In the genomic region with DNA sequence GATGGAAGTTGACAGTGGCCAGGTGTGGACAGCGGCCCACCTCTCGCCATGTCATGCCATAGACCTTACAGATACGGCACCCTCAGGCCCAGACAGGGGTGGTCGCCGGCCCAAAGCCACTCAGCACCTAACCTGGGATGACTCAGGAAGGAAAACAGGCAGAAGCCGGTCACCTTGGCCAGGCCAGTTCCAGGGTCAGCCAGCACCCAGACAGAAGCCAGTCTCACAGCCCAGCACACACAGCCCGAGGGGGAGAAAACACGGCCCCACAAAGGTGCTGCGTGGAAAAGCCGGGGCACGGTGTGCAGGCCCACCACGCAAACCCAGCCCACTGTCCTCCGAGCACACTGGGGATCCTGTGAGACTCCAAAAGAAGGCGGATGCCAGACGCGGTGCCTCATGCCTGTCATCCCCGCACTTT, we compare ENCODE assay signal across 22 cellular contexts.
DNase-seq lines count a peak whose midpoint lies in the region; ATAC-seq and TF ChIP-seq lines count a peak whose summit lies in the region.
"Had no signal": no experiment of that assay in that cellular context is flagged by ENCODE, and none has a peak within 500 bp of the region (broad histone marks: within the 10 kb centered on the region; RNA-seq: fewer than 3 reads in every experiment).

No MANE protein-coding gene starts in this region.

- no peak overlapping the region for H3K4me3 Mint-ChIP-seq in WTC11
- no peak overlapping the region for H3K4me3 Mint-ChIP-seq in stimulated activated effector memory CD8-positive, alpha-beta T cell treated with anti-CD3 and anti-CD28 coated beads, Interleukin-12 subunit alpha, Interleukin-12 subunit beta, amount 100 ng/mL, for 72 hours
- H3K4me3 Mint-ChIP-seq: CD14-positive monocyte; CD8-positive, alpha-beta memory T cell had no signal

- H3K27me3 Mint-ChIP-seq in WTC11 (ENCODE audit: low read depth) = no peaks in the 10 kb centered on the region
- H3K27me3 Mint-ChIP-seq: CD8-positive, alpha-beta memory T cell had no signal

- no peaks in the 10 kb centered on the region for H3K36me3 Mint-ChIP-seq in WTC11
- H3K36me3 Mint-ChIP-seq in stimulated activated effector memory CD8-positive, alpha-beta T cell treated with anti-CD3 and anti-CD28 coated beads, Interleukin-12 subunit alpha, Interleukin-12 subunit beta, amount 100 ng/mL, for 72 hours = peaks cover 2% of the 10 kb centered on the region
- H3K36me3 Mint-ChIP-seq: CD14-positive monocyte; CD8-positive, alpha-beta memory T cell had no signal

- no peaks in the 10 kb centered on the region for H3K27me3 ChIP-seq in upper lobe of right lung
- H3K27me3 ChIP-seq: BE2C had no signal

- no peak overlapping the region for H3K27ac ChIP-seq in upper lobe of right lung
- H3K27ac ChIP-seq: SK-N-MC had no signal

- TF ChIP-seq CTCF in WTC11 (IDR thresholded peaks at IDR 0.05) (no peak), mucosa of descending colon (IDR thresholded peaks at IDR 0.05) (no peak), upper lobe of right lung (IDR thresholded peaks at IDR 0.05) (no peak)

- H3K27ac Mint-ChIP-seq in WTC11 = peak overlapping the region; percentile 57; the same call in 1 of the 2 replicates
- H3K27ac Mint-ChIP-seq in stimulated activated effector memory CD8-positive, alpha-beta T cell treated with anti-CD3 and anti-CD28 coated beads, Interleukin-12 subunit alpha, Interleukin-12 subunit beta, amount 100 ng/mL, for 72 hours = no peak overlapping the region

- CTCF ChIA-PET in WTC11 (lab: Charles Lee) = interaction anchor here (1.0 kb wide), 1 partner anchor 34 kb away, joined by 4 read pairs; no protein-coding TSS in a partner anchor

- H3K4me1 ChIP-seq in mucosa of descending colon (ENCODE audit: low read depth) (no peaks in the 10 kb centered on the region), upper lobe of right lung (no peaks in the 10 kb centered on the region)
- H3K4me1 ChIP-seq: BE2C, HAP-1 had no signal

- H3K36me3 ChIP-seq in mucosa of descending colon (ENCODE audit: low read depth) (no peaks in the 10 kb centered on the region), upper lobe of right lung (no peaks in the 10 kb centered on the region)
- H3K36me3 ChIP-seq: BE2C, HAP-1 had no signal

- intact Hi-C loops in mucosa of descending colon (cut with DNase I, micrococcal nuclease) (no loop called here), upper lobe of right lung (cut with DNase I) (no loop called here)

- ATAC-seq in WTC11 (no peak), mucosa of descending colon (no peak), upper lobe of right lung (peak; percentile 8), HG02642 (IDR thresholded peaks at IDR 0.05; ENCODE audit: poor library complexity, unreplicated experiment) (no peak)
- no peak for ATAC-seq in stimulated activated effector memory CD8-positive, alpha-beta T cell treated with anti-CD3 and anti-CD28 coated beads, Interleukin-12 subunit alpha, Interleukin-12 subunit beta, amount 100 ng/mL, for 72 hours

- H3K4me1 Mint-ChIP-seq in WTC11 = no peaks in the 10 kb centered on the region
- H3K4me1 Mint-ChIP-seq in stimulated activated effector memory CD8-positive, alpha-beta T cell treated with anti-CD3 and anti-CD28 coated beads, Interleukin-12 subunit alpha, Interleukin-12 subunit beta, amount 100 ng/mL, for 72 hours = peaks cover under 1% of the 10 kb centered on the region
- H3K4me1 Mint-ChIP-seq: CD14-positive monocyte had no signal

- no peaks in the 10 kb centered on the region for H3K9me3 ChIP-seq in mucosa of descending colon
- no peaks in the 10 kb centered on the region for H3K9me3 ChIP-seq in upper lobe of right lung
- H3K9me3 ChIP-seq: BE2C had no signal

- POLR2A ChIA-PET in WTC11 (lab: Charles Lee) = no interaction called here

- H3K9me3 Mint-ChIP-seq in WTC11 = no peaks in the 10 kb centered on the region
- no peaks in the 10 kb centered on the region for H3K9me3 Mint-ChIP-seq in stimulated activated effector memory CD8-positive, alpha-beta T cell treated with anti-CD3 and anti-CD28 coated beads, Interleukin-12 subunit alpha, Interleukin-12 subunit beta, amount 100 ng/mL, for 72 hours
- H3K9me3 Mint-ChIP-seq: CD8-positive, alpha-beta memory T cell had no signal

- DNase-seq in activated effector memory CD4-positive, alpha-beta T cell treated with anti-CD3 and anti-CD28 coated beads, Interleukin-2, amount 50 U/mL, for 16 hours = peak; percentile 50
- no peak for DNase-seq in activated effector memory CD4-positive, alpha-beta T cell treated with Interleukin-2 at 50 U/mL for 16 hours
- DNase-seq in WTC11 (ENCODE audit: low spot score) = no peak
- peak in 2 of 3 donors; percentile 14 to 39 for DNase-seq in mucosa of descending colon
- peak; percentile 53 for DNase-seq in upper lobe of right lung
- DNase-seq in anterior cingulate cortex (lab: John Stamatoyannopoulos, UW) = no peak
- no peak for DNase-seq in stimulated activated effector memory CD8-positive, alpha-beta T cell treated with anti-CD3 and anti-CD28 coated beads, Interleukin-12 subunit alpha, Interleukin-12 subunit beta, amount 100 ng/mL, for 72 hours (ENCODE audit: low spot score in 2 of 2)
- DNase-seq: 8988T; ACHN; BE2C; CD8-positive, alpha-beta memory T cell; NCI-H1048; NCI-H1417; NCI-H1694; NCI-H2029 treated with DMSO at 0.1 percent for 48 hours; NCI-H2227 treated with DMSO at 0.1 percent for 48 hours; NCI-H526 treated with DMSO at 0.1 percent for 48 hours; SIG-M5 had no signal

- no peak overlapping the region for H3K4me3 ChIP-seq in mucosa of descending colon
- no peak overlapping the region for H3K4me3 ChIP-seq in upper lobe of right lung
- H3K4me3 ChIP-seq: HAP-1, SK-N-MC had no signal

TF ChIP-seq in WTC11, 78 proteins besides CTCF, POLR2A, EP300 and RAD21:
- TF ChIP-seq, protein P1, sequence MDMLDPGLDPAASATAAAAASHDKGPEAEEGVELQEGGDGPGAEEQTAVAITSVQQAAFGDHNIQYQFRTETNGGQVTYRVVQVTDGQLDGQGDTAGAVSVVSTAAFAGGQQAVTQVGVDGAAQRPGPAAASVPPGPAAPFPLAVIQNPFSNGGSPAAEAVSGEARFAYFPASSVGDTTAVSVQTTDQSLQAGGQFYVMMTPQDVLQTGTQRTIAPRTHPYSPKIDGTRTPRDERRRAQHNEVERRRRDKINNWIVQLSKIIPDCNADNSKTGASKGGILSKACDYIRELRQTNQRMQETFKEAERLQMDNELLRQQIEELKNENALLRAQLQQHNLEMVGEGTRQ (CRISPR knock-in tag; IDR thresholded peaks at IDR 0.05) = no peak
- no peak for TF ChIP-seq NR3C1 (CRISPR knock-in tag; conservative IDR thresholded peaks at IDR 0.05; ENCODE audit: low read depth)
- TF ChIP-seq, protein P2, sequence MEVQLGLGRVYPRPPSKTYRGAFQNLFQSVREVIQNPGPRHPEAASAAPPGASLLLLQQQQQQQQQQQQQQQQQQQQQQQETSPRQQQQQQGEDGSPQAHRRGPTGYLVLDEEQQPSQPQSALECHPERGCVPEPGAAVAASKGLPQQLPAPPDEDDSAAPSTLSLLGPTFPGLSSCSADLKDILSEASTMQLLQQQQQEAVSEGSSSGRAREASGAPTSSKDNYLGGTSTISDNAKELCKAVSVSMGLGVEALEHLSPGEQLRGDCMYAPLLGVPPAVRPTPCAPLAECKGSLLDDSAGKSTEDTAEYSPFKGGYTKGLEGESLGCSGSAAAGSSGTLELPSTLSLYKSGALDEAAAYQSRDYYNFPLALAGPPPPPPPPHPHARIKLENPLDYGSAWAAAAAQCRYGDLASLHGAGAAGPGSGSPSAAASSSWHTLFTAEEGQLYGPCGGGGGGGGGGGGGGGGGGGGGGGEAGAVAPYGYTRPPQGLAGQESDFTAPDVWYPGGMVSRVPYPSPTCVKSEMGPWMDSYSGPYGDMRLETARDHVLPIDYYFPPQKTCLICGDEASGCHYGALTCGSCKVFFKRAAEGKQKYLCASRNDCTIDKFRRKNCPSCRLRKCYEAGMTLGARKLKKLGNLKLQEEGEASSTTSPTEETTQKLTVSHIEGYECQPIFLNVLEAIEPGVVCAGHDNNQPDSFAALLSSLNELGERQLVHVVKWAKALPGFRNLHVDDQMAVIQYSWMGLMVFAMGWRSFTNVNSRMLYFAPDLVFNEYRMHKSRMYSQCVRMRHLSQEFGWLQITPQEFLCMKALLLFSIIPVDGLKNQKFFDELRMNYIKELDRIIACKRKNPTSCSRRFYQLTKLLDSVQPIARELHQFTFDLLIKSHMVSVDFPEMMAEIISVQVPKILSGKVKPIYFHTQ (CRISPR knock-in tag; IDR thresholded peaks at IDR 0.05) = no peak
- no peak for TF ChIP-seq FOXK1 (CRISPR knock-in tag; IDR thresholded peaks at IDR 0.05)
- TF ChIP-seq, protein P3, sequence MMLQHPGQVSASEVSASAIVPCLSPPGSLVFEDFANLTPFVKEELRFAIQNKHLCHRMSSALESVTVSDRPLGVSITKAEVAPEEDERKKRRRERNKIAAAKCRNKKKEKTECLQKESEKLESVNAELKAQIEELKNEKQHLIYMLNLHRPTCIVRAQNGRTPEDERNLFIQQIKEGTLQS (CRISPR knock-in tag; conservative IDR thresholded peaks at IDR 0.05) = no peak
- no peak for TF ChIP-seq ZNF219 (CRISPR knock-in tag; IDR thresholded peaks at IDR 0.05; ENCODE audit: borderline replicate concordance)
- TF ChIP-seq ZNF671 (CRISPR knock-in tag; IDR thresholded peaks at IDR 0.05) = no peak
- TF ChIP-seq, protein P4, sequence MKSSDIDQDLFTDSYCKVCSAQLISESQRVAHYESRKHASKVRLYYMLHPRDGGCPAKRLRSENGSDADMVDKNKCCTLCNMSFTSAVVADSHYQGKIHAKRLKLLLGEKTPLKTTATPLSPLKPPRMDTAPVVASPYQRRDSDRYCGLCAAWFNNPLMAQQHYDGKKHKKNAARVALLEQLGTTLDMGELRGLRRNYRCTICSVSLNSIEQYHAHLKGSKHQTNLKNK (CRISPR knock-in tag; IDR thresholded peaks at IDR 0.05) = no peak
- TF ChIP-seq, protein P5, sequence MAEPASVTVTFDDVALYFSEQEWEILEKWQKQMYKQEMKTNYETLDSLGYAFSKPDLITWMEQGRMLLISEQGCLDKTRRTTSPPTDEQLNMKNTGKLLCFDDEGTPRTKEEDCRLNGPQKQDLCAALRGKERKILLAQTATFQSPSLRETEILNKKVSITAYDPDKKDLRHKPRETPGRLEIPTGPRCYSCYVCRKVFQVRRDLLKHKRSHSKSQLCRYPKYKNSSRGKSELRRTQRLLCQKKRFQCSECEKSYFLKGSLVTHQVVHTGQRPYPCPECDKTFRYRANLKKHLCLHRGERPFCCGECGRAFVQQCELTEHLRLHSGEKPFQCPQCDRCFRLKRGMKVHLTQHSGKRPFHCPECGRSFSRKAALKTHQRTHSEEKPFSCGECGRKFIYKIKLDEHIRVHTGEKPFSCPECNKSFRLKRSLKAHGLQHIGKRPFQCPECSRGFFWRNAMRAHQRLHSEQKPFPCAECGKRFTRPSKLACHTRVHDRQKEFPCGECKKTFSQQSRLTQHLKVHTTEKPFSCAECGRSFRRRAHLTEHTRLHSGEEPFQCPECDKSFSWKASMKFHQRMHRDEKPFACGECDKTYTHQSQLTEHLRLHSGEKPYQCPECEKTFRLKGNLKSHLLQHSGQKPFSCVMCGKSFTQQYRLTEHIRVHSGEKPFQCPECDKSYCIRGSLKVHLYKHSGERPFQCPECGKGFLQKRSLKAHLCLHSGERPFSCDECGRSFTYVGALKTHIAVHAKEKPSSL (CRISPR knock-in tag; conservative IDR thresholded peaks at IDR 0.05) = no peak
TF ChIP-seq in WTC11: peak in this region for 0.

Comparison
In these comparisons a context has a peak if more than half of its experiments do, and no peak if none do; other contexts are left out.
1. DNase-seq: peak in activated effector memory CD4-positive, alpha-beta T cell treated with anti-CD3 and anti-CD28 coated beads, Interleukin-2, amount 50 U/mL, for 16 hours (single experiment), mucosa of descending colon (2 of 3) and upper lobe of right lung (single experiment); none in activated effector memory CD4-positive, alpha-beta T cell treated with Interleukin-2 at 50 U/mL for 16 hours (single experiment), WTC11 (single experiment), anterior cingulate cortex (0 of 58) and stimulated activated effector memory CD8-positive, alpha-beta T cell treated with anti-CD3 and anti-CD28 coated beads, Interleukin-12 subunit alpha, Interleukin-12 subunit beta, amount 100 ng/mL, for 72 hours (0 of 2).